In the genomic region with DNA sequence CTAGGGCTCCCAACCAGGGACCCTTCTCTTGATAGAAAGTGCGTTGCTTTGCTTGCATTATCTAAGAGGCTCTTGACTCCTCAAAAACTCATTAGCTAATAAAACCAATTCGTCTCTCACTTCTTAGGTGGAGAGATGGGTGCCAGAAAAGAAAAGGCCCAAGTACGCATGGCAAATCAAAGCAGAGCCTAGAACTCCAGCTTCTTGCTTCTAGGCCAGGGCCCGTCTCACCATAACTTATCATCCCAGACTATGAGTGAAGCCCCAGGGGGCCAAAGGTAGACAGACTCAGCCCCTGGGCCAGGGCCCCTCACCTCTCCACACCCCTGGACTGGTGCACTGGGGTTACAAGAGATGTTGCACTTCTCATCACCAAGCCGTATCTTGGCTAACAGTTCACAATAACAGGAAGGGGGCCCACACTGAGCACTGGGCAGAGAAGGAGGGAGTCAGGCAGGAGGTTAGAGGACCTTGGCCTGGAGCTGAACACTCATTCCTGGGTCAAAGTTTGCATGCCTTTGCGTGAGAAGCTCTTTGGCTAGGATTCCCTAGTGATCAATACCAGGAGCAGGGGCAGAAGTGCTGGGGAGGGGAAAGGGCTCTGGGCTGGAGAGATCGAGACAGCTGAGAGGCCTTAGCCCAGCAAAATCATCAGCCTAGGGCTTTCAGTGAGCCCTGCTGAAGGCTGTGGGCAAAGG, we compare ENCODE assay signal across 1 cellular context.
TF ChIP-seq lines count a peak whose summit lies in the region.

No MANE protein-coding gene starts in this region.

TF ChIP-seq in HepG2, 621 proteins besides CTCF, POLR2A, EP300 and RAD21 (continued from another document):
- TF ChIP-seq, protein P1, sequence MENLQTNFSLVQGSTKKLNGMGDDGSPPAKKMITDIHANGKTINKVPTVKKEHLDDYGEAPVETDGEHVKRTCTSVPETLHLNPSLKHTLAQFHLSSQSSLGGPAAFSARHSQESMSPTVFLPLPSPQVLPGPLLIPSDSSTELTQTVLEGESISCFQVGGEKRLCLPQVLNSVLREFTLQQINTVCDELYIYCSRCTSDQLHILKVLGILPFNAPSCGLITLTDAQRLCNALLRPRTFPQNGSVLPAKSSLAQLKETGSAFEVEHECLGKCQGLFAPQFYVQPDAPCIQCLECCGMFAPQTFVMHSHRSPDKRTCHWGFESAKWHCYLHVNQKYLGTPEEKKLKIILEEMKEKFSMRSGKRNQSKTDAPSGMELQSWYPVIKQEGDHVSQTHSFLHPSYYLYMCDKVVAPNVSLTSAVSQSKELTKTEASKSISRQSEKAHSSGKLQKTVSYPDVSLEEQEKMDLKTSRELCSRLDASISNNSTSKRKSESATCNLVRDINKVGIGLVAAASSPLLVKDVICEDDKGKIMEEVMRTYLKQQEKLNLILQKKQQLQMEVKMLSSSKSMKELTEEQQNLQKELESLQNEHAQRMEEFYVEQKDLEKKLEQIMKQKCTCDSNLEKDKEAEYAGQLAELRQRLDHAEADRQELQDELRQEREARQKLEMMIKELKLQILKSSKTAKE (CRISPR knock-in tag; IDR thresholded peaks at IDR 0.05; ENCODE audit: borderline replicate concordance): no peak; the same call in none of the 2 replicates
- TF ChIP-seq CCDC6 (CRISPR knock-in tag; IDR thresholded peaks at IDR 0.05): 0 out of 2 replicates have a peak, but pooled peaks have one; percentile 27
- 0 out of 2 replicates have a peak, but pooled peaks have one; percentile 62 for TF ChIP-seq ZBTB42 (CRISPR knock-in tag; IDR thresholded peaks at IDR 0.05)
- TF ChIP-seq ZNF260 (CRISPR knock-in tag; IDR thresholded peaks at IDR 0.05; ENCODE audit: borderline replicate concordance, low read depth): no peak
- no peak for TF ChIP-seq HNRNPK (IDR thresholded peaks at IDR 0.05; ENCODE audit: low read depth, low read length, poor library complexity, severe bottlenecking)
- peak; percentile 36; the same call in 1 of the 2 replicates for TF ChIP-seq GATA4 (IDR thresholded peaks at IDR 0.05; ENCODE audit: borderline replicate concordance, low read depth)
- TF ChIP-seq, protein P2, sequence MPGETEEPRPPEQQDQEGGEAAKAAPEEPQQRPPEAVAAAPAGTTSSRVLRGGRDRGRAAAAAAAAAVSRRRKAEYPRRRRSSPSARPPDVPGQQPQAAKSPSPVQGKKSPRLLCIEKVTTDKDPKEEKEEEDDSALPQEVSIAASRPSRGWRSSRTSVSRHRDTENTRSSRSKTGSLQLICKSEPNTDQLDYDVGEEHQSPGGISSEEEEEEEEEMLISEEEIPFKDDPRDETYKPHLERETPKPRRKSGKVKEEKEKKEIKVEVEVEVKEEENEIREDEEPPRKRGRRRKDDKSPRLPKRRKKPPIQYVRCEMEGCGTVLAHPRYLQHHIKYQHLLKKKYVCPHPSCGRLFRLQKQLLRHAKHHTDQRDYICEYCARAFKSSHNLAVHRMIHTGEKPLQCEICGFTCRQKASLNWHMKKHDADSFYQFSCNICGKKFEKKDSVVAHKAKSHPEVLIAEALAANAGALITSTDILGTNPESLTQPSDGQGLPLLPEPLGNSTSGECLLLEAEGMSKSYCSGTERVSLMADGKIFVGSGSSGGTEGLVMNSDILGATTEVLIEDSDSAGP (CRISPR knock-in tag; IDR thresholded peaks at IDR 0.05; ENCODE audit: borderline replicate concordance): peak; percentile 89
- peak; percentile 95 for TF ChIP-seq KDM6A (CRISPR knock-in tag; IDR thresholded peaks at IDR 0.05; ENCODE audit: low read depth)
- peak; percentile 10; the same call in 1 of the 2 replicates for TF ChIP-seq ZNF280B (CRISPR knock-in tag; IDR thresholded peaks at IDR 0.05; ENCODE audit: borderline replicate concordance)
- no peak for TF ChIP-seq ZBTB14 (CRISPR knock-in tag; IDR thresholded peaks at IDR 0.05)
- no peak for TF ChIP-seq HNRNPL (IDR thresholded peaks at IDR 0.05; ENCODE audit: low read depth, low read length)
- no peak for TF ChIP-seq ZFP62 (CRISPR knock-in tag; IDR thresholded peaks at IDR 0.05)
- TF ChIP-seq ZNF431 (CRISPR knock-in tag; IDR thresholded peaks at IDR 0.05; ENCODE audit: borderline replicate concordance, low read depth): no peak
- TF ChIP-seq ATF4 (CRISPR knock-in tag; IDR thresholded peaks at IDR 0.05): no peak; a peak in 1 of 4 replicates
- TF ChIP-seq ZNF574 (CRISPR knock-in tag; IDR thresholded peaks at IDR 0.05): peak; percentile 77
- TF ChIP-seq FLYWCH1 (CRISPR knock-in tag; IDR thresholded peaks at IDR 0.05): no peak
- TF ChIP-seq KDM1A (CRISPR knock-in tag; IDR thresholded peaks at IDR 0.05): no peak
- peak; percentile 72; the same call in 1 of the 2 replicates for TF ChIP-seq TFE3 (CRISPR knock-in tag; IDR thresholded peaks at IDR 0.05)
- TF ChIP-seq SPEN (CRISPR knock-in tag; IDR thresholded peaks at IDR 0.05; ENCODE audit: low read depth): peak; percentile 73
- peak; percentile 66; the same call in 1 of the 2 replicates for TF ChIP-seq HMG20A (CRISPR knock-in tag; IDR thresholded peaks at IDR 0.05; ENCODE audit: borderline replicate concordance)
- TF ChIP-seq CREB3 (CRISPR knock-in tag; IDR thresholded peaks at IDR 0.05): no peak
- no peak for TF ChIP-seq ZNF740 (CRISPR knock-in tag; IDR thresholded peaks at IDR 0.05)
- 0 out of 2 replicates have a peak, but pooled peaks have one; percentile 59 for TF ChIP-seq ZNF441 (CRISPR knock-in tag; IDR thresholded peaks at IDR 0.05; ENCODE audit: borderline replicate concordance)
- TF ChIP-seq ZNF331 (CRISPR knock-in tag; IDR thresholded peaks at IDR 0.05): peak; percentile 69
